ENCODE assay signal across 8 cellular contexts in genomic region chr19:19539738-19540703, GRCh38. TPM values are rescaled to one million over a fixed set of nuclear protein-coding genes. Genes with fewer than 3 reads are reported as not detected.
A peak's percentile ranks its signal among the peaks of the same experiment; 100 is the strongest.
DNase-seq lines count a peak whose midpoint lies in the region; ATAC-seq and TF ChIP-seq lines count a peak whose summit lies in the region.

No MANE protein-coding gene starts in this region.

- intact Hi-C loops in dorsolateral prefrontal cortex (cut with DNase I), result no loop called here
- intact Hi-C loops in naive thymus-derived CD4-positive, alpha-beta T cell (cut with micrococcal nuclease), result loop anchor here in 1 of 2 donors (1.0 to 5.0 kb wide), 6 partner anchors 59 to 327 kb away; partner anchors contain the start of genes GMIP, PBX4, ZNF253 and ZNF506

- H3K4me3 Mint-ChIP-seq in naive thymus-derived CD4-positive, alpha-beta T cell, result peak overlapping the region; percentile 58 to 85 (median 77)
- H3K4me3 Mint-ChIP-seq in stimulated activated naive CD8-positive, alpha-beta T cell treated with anti-CD3 and anti-CD28 coated beads, Interleukin-15, amount 100 ng/mL, for 72 hours, result peak overlapping the region; percentile 71 to 85

- H3K27ac ChIP-seq in GM23248 (no peak overlapping the region), dorsolateral prefrontal cortex (no peak overlapping the region), MM.1S (ENCODE audit: low read length) (no peak overlapping the region)
- H3K27ac ChIP-seq in naive thymus-derived CD4-positive, alpha-beta T cell (ENCODE audit: low read depth, low read length), result no peak overlapping the region

- CTCF ChIA-PET in naive thymus-derived CD4-positive, alpha-beta T cell (lab: Charles Lee), result no interaction called here

- H3K4me1 ChIP-seq in GM23248 (ENCODE audit: insufficient read depth), result no peaks in the 10 kb centered on the region
- peaks cover 15 to 25% of the 10 kb centered on the region in 2 donors for H3K4me1 ChIP-seq in naive thymus-derived CD4-positive, alpha-beta T cell (ENCODE audit: control insufficient read depth in 2 of 2, insufficient read depth in 2 of 2, low read length in 2 of 2)
- no peaks in the 10 kb centered on the region for H3K4me1 ChIP-seq in MM.1S (ENCODE audit: low read length)

- peak overlapping the region in 2 of 9 donors; percentile 43 to 81 for H3K27ac Mint-ChIP-seq in naive thymus-derived CD4-positive, alpha-beta T cell
- H3K27ac Mint-ChIP-seq in stimulated activated naive CD8-positive, alpha-beta T cell treated with anti-CD3 and anti-CD28 coated beads, Interleukin-15, amount 100 ng/mL, for 72 hours, result no peak overlapping the region

- H3K9ac ChIP-seq in GM23248, result no peak overlapping the region
- H3K9ac ChIP-seq in MM.1S (ENCODE audit: low read length), result no peak overlapping the region

- DNase-seq in GM23248 (peak; percentile 77), dorsolateral prefrontal cortex (peak in 1 of 10 donors; percentile 24), MM.1S (no peak)
- DNase-seq in activated CD4-positive, alpha-beta T cell treated with anti-CD3 and anti-CD28 coated beads for 48 hours, result peak; percentile 89
- peak in 4 of 9 donors; percentile 40 to 70 (median 52) for DNase-seq in naive thymus-derived CD4-positive, alpha-beta T cell
- peak; percentile 60 to 67 for DNase-seq in stimulated activated naive CD8-positive, alpha-beta T cell treated with anti-CD3 and anti-CD28 coated beads, Interleukin-15, amount 100 ng/mL, for 72 hours

- H3K4me3 ChIP-seq in GM23248 (no peak overlapping the region), dorsolateral prefrontal cortex (peak overlapping the region in 37 of 59 donors; percentile 4 to 53 (median 38)), MM.1S (ENCODE audit: low read length) (no peak overlapping the region)
- H3K4me3 ChIP-seq in naive thymus-derived CD4-positive, alpha-beta T cell (ENCODE audit: low read length), result peak overlapping the region; percentile 50

- H4K20me1 ChIP-seq in GM23248 (ENCODE audit: insufficient read depth) (no peaks in the 10 kb centered on the region), MM.1S (ENCODE audit: insufficient read depth, low read length) (no peaks in the 10 kb centered on the region)

- H3K36me3 ChIP-seq in GM23248 (ENCODE audit: low read depth), result no peaks in the 10 kb centered on the region
- H3K36me3 ChIP-seq in naive thymus-derived CD4-positive, alpha-beta T cell (ENCODE audit: control insufficient read depth in 2 of 3, insufficient read depth in 3 of 3, low read length in 3 of 3), result no peaks in the 10 kb centered on the region
- no peaks in the 10 kb centered on the region for H3K36me3 ChIP-seq in MM.1S (replicated peaks; ENCODE audit: insufficient read depth, low read length)

- H3K4me1 Mint-ChIP-seq in naive thymus-derived CD4-positive, alpha-beta T cell, result peaks cover 8 to 36% (median 29%) of the 10 kb centered on the region in 7 donors
- peaks cover 55% of the 10 kb centered on the region for H3K4me1 Mint-ChIP-seq in stimulated activated naive CD8-positive, alpha-beta T cell treated with anti-CD3 and anti-CD28 coated beads, Interleukin-15, amount 100 ng/mL, for 72 hours

- H3F3A ChIP-seq in GM23248 (ENCODE audit: insufficient read depth) (no peaks in the 10 kb centered on the region), MM.1S (ENCODE audit: insufficient read depth, low read length) (no peaks in the 10 kb centered on the region)

- H2AFZ ChIP-seq in GM23248 (0 out of 2 replicates have a peak overlapping the region, but pooled peaks have one; percentile 27), MM.1S (ENCODE audit: low read length) (no peak overlapping the region)

- no peaks in the 10 kb centered on the region for H3K9me3 Mint-ChIP-seq in naive thymus-derived CD4-positive, alpha-beta T cell
- no peaks in the 10 kb centered on the region for H3K9me3 Mint-ChIP-seq in stimulated activated naive CD8-positive, alpha-beta T cell treated with anti-CD3 and anti-CD28 coated beads, Interleukin-15, amount 100 ng/mL, for 72 hours

- in situ Hi-C loops in GM23248 (cut with MboI), result loop anchor here (5.0 to 25.0 kb wide), 3 partner anchors 102 to 697 kb away; partner anchors contain the start of gene GMIP

- H3K27me3 Mint-ChIP-seq in naive thymus-derived CD4-positive, alpha-beta T cell, result peaks cover 0 to 31% (median 4%) of the 10 kb centered on the region in 5 donors
- H3K27me3 Mint-ChIP-seq in stimulated activated naive CD8-positive, alpha-beta T cell treated with anti-CD3 and anti-CD28 coated beads, Interleukin-15, amount 100 ng/mL, for 72 hours, result peaks cover 25% of the 10 kb centered on the region

- ATAC-seq in naive thymus-derived CD4-positive, alpha-beta T cell, result peak; percentile 50
- ATAC-seq in stimulated activated naive CD8-positive, alpha-beta T cell treated with anti-CD3 and anti-CD28 coated beads, Interleukin-15, amount 100 ng/mL, for 72 hours, result peak; percentile 27
- ATAC-seq in HG03095 (IDR thresholded peaks at IDR 0.05; ENCODE audit: unreplicated experiment) (no peak), GM21576 (IDR thresholded peaks at IDR 0.05; ENCODE audit: unreplicated experiment) (no peak)

- H3K4me2 ChIP-seq in GM23248 (ENCODE audit: unreplicated experiment) (no peak overlapping the region), MM.1S (ENCODE audit: low read depth, low read length) (no peak overlapping the region)

- 32 to 54% methylated on average over 45 to 72 of the region's 89 CpGs for WGBS in GM23248 (ENCODE audit: low coverage in 1 of 2, low lambda C conversion rate in 2 of 2, missing lambda C conversion rate in 2 of 2), 2 experiments

- H3K27me3 ChIP-seq in GM23248 (replicated peaks; ENCODE audit: insufficient read depth), result no peaks in the 10 kb centered on the region
- peaks cover 0 to 61% (median 29%) of the 10 kb centered on the region in 45 donors for H3K27me3 ChIP-seq in dorsolateral prefrontal cortex
- no peaks in the 10 kb centered on the region for H3K27me3 ChIP-seq in naive thymus-derived CD4-positive, alpha-beta T cell (ENCODE audit: control insufficient read depth in 2 of 2, insufficient read depth in 2 of 2, low read length in 2 of 2)
- H3K27me3 ChIP-seq in MM.1S (replicated peaks; ENCODE audit: insufficient read depth, low read length), result no peaks in the 10 kb centered on the region; the same call in 1 of the 2 replicates

- peaks cover 0 to 3% (median 0%) of the 10 kb centered on the region in 5 donors for H3K36me3 Mint-ChIP-seq in naive thymus-derived CD4-positive, alpha-beta T cell

- POLR2A ChIA-PET in naive thymus-derived CD4-positive, alpha-beta T cell (lab: Charles Lee), result interaction anchor here (1.1 to 1.2 kb wide), 2 partner anchors 20 to 73 kb away, joined by 3 read pairs; no protein-coding TSS in a partner anchor

- TF ChIP-seq CTCF in dorsolateral prefrontal cortex (IDR thresholded peaks at IDR 0.05 in 54 of 56, conservative IDR thresholded peaks at IDR 0.05 in 2 of 56; ENCODE audit: low read depth in 1 of 56, partially characterized antibody in 56 of 56) (no peak), MM.1S (IDR thresholded peaks at IDR 0.05; ENCODE audit: low read length) (no peak)

- H3K9me2 ChIP-seq in GM23248 (ENCODE audit: insufficient read depth), result no peaks in the 10 kb centered on the region
- no peaks in the 10 kb centered on the region for H3K9me2 ChIP-seq in MM.1S (replicated peaks; ENCODE audit: insufficient read depth, low read length)

- H3K79me2 ChIP-seq in GM23248 (ENCODE audit: insufficient read depth) (no peaks in the 10 kb centered on the region), MM.1S (ENCODE audit: low read length) (no peaks in the 10 kb centered on the region)

- H3K9me3 ChIP-seq in GM23248 (ENCODE audit: low read depth) (no peaks in the 10 kb centered on the region), MM.1S (replicated peaks; ENCODE audit: insufficient read depth, low read length) (no peaks in the 10 kb centered on the region)
- H3K9me3 ChIP-seq in naive thymus-derived CD4-positive, alpha-beta T cell (ENCODE audit: control insufficient read depth in 2 of 3, low read length in 3 of 3), result no peaks in the 10 kb centered on the region

RNA-seq across cellular contexts. Expression of gene CILP2, which starts 2.0 kb away (rescaled TPM):
- total RNA-seq in GM23248 (2014; rRNA removed; shearing (Covaris generic)), result 0.11 and 0.25 TPM in 2 replicates
- 0.48 and 0.62 TPM in 2 replicates for polyA plus RNA-seq in GM23248 (2016; fragmentation: Nextera tagmentation; extraction: Ambion mirVana)
- total RNA-seq in dorsolateral prefrontal cortex, result 1 to 10 TPM in 27 of 120 experiments, under 1 TPM in 92, not detected in 1; 0.13 to 2.3 (median 0.68) TPM
- under 1 TPM in 4 of 5 experiments, not detected in 1; 0.32 to 0.53 (median 0.49) TPM for total RNA-seq in naive thymus-derived CD4-positive, alpha-beta T cell
- under 1 TPM; 0.27 to 0.69 TPM for polyA plus RNA-seq in naive thymus-derived CD4-positive, alpha-beta T cell

RNA-seq across cellular contexts. Expression of gene YJEFN3, which starts 11.3 kb away (rescaled TPM):
- total RNA-seq in GM23248 (2014; rRNA removed; shearing (Covaris generic)), result 0.25 TPM in 1 of 2 replicates, not detected in the other
- 1.3 and 2.4 TPM in 2 replicates for polyA plus RNA-seq in GM23248 (2016; fragmentation: Nextera tagmentation; extraction: Ambion mirVana)
- total RNA-seq in dorsolateral prefrontal cortex, result 100 to 1,000 TPM in 2 of 120 experiments, 10 to 100 TPM in 118; 23.4 to 122 (median 60.0) TPM
- 10 to 100 TPM in 3 of 5 experiments, 1 to 10 TPM in 2; 3.3 to 18.2 (median 12.7) TPM for total RNA-seq in naive thymus-derived CD4-positive, alpha-beta T cell
- polyA plus RNA-seq in naive thymus-derived CD4-positive, alpha-beta T cell, result under 1 TPM in 1 of 2 donors, not detected in 1; 0.68 TPM

RNA-seq across cellular contexts. Expression of gene NDUFA13, which starts 24.0 kb away (rescaled TPM):
- 18.3 and 92.4 TPM in 2 replicates for total RNA-seq in GM23248 (2014; rRNA removed; shearing (Covaris generic))
- 466 and 474 TPM in 2 replicates for polyA plus RNA-seq in GM23248 (2016; fragmentation: Nextera tagmentation; extraction: Ambion mirVana)
- total RNA-seq in dorsolateral prefrontal cortex, result 100 to 1,000 TPM; 270 to 471 (median 352) TPM
- 100 to 1,000 TPM; 172 to 362 (median 176) TPM for total RNA-seq in naive thymus-derived CD4-positive, alpha-beta T cell
- 100 to 1,000 TPM; 363 to 380 TPM for polyA plus RNA-seq in naive thymus-derived CD4-positive, alpha-beta T cell

RNA-seq across cellular contexts. Expression of gene TSSK6, which starts 24.7 kb away (rescaled TPM):
- 0.25 and 2.3 TPM in 2 replicates for total RNA-seq in GM23248 (2014; rRNA removed; shearing (Covaris generic))
- 0.70 and 0.95 TPM in 2 replicates for polyA plus RNA-seq in GM23248 (2016; fragmentation: Nextera tagmentation; extraction: Ambion mirVana)
- 1 to 10 TPM in 103 of 120 experiments, under 1 TPM in 17; 0.44 to 4.5 (median 1.8) TPM for total RNA-seq in dorsolateral prefrontal cortex
- 10 to 100 TPM in 1 of 5 experiments, 1 to 10 TPM in 4; 3.3 to 11.3 (median 5.2) TPM for total RNA-seq in naive thymus-derived CD4-positive, alpha-beta T cell
- 1 to 10 TPM; 1.4 to 4.2 TPM for polyA plus RNA-seq in naive thymus-derived CD4-positive, alpha-beta T cell

Comparison
In these comparisons a context has a peak if more than half of its experiments do, and no peak if none do; other contexts are left out.
1. H3K4me3 ChIP-seq: peak in dorsolateral prefrontal cortex (37 of 59) and naive thymus-derived CD4-positive, alpha-beta T cell (single experiment); none in GM23248 (single experiment) and MM.1S (single experiment).
2. ATAC-seq: peak in naive thymus-derived CD4-positive, alpha-beta T cell (single experiment) and stimulated activated naive CD8-positive, alpha-beta T cell treated with anti-CD3 and anti-CD28 coated beads, Interleukin-15, amount 100 ng/mL, for 72 hours (single experiment); none in HG03095 (single experiment) and GM21576 (single experiment).